ENCODE assay signal across 1 cellular context in genomic region chr7:997404-998395, GRCh38.
TF ChIP-seq lines count a peak whose summit lies in the region.

No MANE protein-coding gene starts in this region.

TF ChIP-seq in K562, 482 proteins besides CTCF, POLR2A, EP300 and RAD21:
- TF ChIP-seq CTCFL (IDR thresholded peaks at IDR 0.05; ENCODE audit: borderline replicate concordance, insufficient read depth, low read depth, low read length, poor library complexity, severe bottlenecking) (peak; percentile 13), ZBTB33 (CRISPR knock-in tag; IDR thresholded peaks at IDR 0.05) (peak; percentile 86), THRA (IDR thresholded peaks at IDR 0.05) (no peak), POLR2G (IDR thresholded peaks at IDR 0.05; ENCODE audit: low read depth, low read length) (0 out of 2 replicates have a peak, but pooled peaks have one; percentile 12)
